ENCODE assay signal across 15 cellular contexts in genomic region chr19:46719629-46720515, GRCh38. TPM values are rescaled to one million over a fixed set of nuclear protein-coding genes. Genes with fewer than 3 reads are reported as not detected.
DNase-seq lines count a peak whose midpoint lies in the region; ATAC-seq, FAIRE-seq and TF ChIP-seq lines count a peak whose summit lies in the region.
"Had no signal": no experiment of that assay in that cellular context is flagged by ENCODE, and none has a peak within 500 bp of the region (broad histone marks: within the 10 kb centered on the region; RNA-seq: fewer than 3 reads in every experiment).

No MANE protein-coding gene starts in this region.

- no peak for TF ChIP-seq EP300 in GM12878 (IDR thresholded peaks at IDR 0.05; ENCODE audit: borderline replicate concordance in 1 of 2, control insufficient read depth in 1 of 2, low read depth in 2 of 2, low read length in 2 of 2)

- H2AFZ ChIP-seq in GM12878 (ENCODE audit: control insufficient read depth, low read depth, low read length): no peak overlapping the region

- no peaks in the 10 kb centered on the region for H3K9me3 Mint-ChIP-seq in CD8-positive, alpha-beta memory T cell

- no peak for FAIRE-seq in GM12878 (lab: Jason Lieb, UNC)

- no peaks in the 10 kb centered on the region for H3K27me3 Mint-ChIP-seq in CD8-positive, alpha-beta memory T cell

- ATAC-seq in GM12878: no peak
- no peak for ATAC-seq in GM21529 (IDR thresholded peaks at IDR 0.05; ENCODE audit: unreplicated experiment)

- H3K9ac ChIP-seq in GM12878 (ENCODE audit: control insufficient read depth, insufficient read depth, low read length) (no peak overlapping the region), colonic mucosa (ENCODE audit: low read depth in 2 of 2, low read length in 2 of 2) (no peak overlapping the region)

- no peak for DNase-seq in CD8-positive, alpha-beta memory T cell
- no peak for DNase-seq in GM12878 (ENCODE audit: low read depth, low spot score)
- no peak for DNase-seq in SHP77 treated with DMSO at 0.1 percent for 48 hours (lab: John Stamatoyannopoulos, UW)
- no peak for DNase-seq in colonic mucosa
- DNase-seq in HuH-7 (ENCODE audit: low spot score): no peak
- DNase-seq: activated CD8-positive, alpha-beta memory T cell treated with anti-CD3 and anti-CD28 coated beads, Interleukin-2, amount 50 U/mL, for 4 hours; mesendoderm; NCI-H1105 treated with DMSO at 0.1 percent for 48 hours; NCI-H446 treated with DMSO at 0.1 percent for 48 hours; retina; SHP77 had no signal

- peaks cover 0 to 64% (median 10%) of the 10 kb centered on the region in 3 donors for H3K36me3 Mint-ChIP-seq in CD8-positive, alpha-beta memory T cell

- in situ Hi-C loops in GM12878 (cut with MboI): no loop called here

- H3K4me3 ChIP-seq in CD8-positive, alpha-beta memory T cell (ENCODE audit: low read length): no peak overlapping the region
- H3K4me3 ChIP-seq in GM12878 (0 out of 2 replicates have a peak overlapping the region, but pooled peaks have one; percentile 27), neutrophil (ENCODE audit: low read depth in 1 of 2, low read length in 1 of 2) (no peak overlapping the region), colonic mucosa (no peak overlapping the region)
- H3K4me3 ChIP-seq: coronary artery had no signal

- H3K27ac ChIP-seq in CD8-positive, alpha-beta memory T cell (ENCODE audit: low read depth, low read length): no peak overlapping the region
- H3K27ac ChIP-seq in KOPT-K1 (ENCODE audit: low read depth, low read length, poor library complexity, severe bottlenecking): peak overlapping the region; percentile 96
- H3K27ac ChIP-seq in GM12878 (ENCODE audit: control insufficient read depth, insufficient read depth): peak overlapping the region; percentile 88
- peak overlapping the region; percentile 92 for H3K27ac ChIP-seq in neutrophil
- no peak overlapping the region for H3K27ac ChIP-seq in colonic mucosa

- no peaks in the 10 kb centered on the region for H3K9me3 ChIP-seq in CD8-positive, alpha-beta memory T cell (ENCODE audit: low read length)
- H3K9me3 ChIP-seq in KOPT-K1 (ENCODE audit: insufficient read depth, low read length, poor library complexity, severe bottlenecking) (no peaks in the 10 kb centered on the region), GM12878 (replicated peaks; ENCODE audit: control insufficient read depth, insufficient read depth, low read length) (no peaks in the 10 kb centered on the region), neutrophil (no peaks in the 10 kb centered on the region), colonic mucosa (no peaks in the 10 kb centered on the region)

- BruUV-seq in GM12878 (replicated peaks; lab: Mats Ljungman, UMichigan): no TSS peak

- RAD21 ChIA-PET in GM12878 (lab: Charles Lee; ENCODE audit: unreplicated experiment): interaction anchor here (2.1 kb wide), 1 partner anchor 58 kb away, joined by 7 read pairs; the partner anchor contains the start of gene DACT3

- peaks cover 27 to 60% (median 33%) of the 10 kb centered on the region in 3 donors for H3K4me1 Mint-ChIP-seq in CD8-positive, alpha-beta memory T cell

- peaks cover 29% of the 10 kb centered on the region for H3K4me1 ChIP-seq in CD8-positive, alpha-beta memory T cell (ENCODE audit: insufficient read depth, low read length)
- peaks cover 30% of the 10 kb centered on the region for H3K4me1 ChIP-seq in GM12878 (ENCODE audit: control insufficient read depth, insufficient read depth, low read length)
- H3K4me1 ChIP-seq in neutrophil (ENCODE audit: control insufficient read depth in 1 of 2, insufficient read depth in 1 of 2, low read depth in 1 of 2, low read length in 1 of 2): peaks cover 51 to 53% of the 10 kb centered on the region in 2 experiments
- peaks cover 8% of the 10 kb centered on the region for H3K4me1 ChIP-seq in colonic mucosa

- H3K4me2 ChIP-seq in GM12878 (ENCODE audit: control insufficient read depth, insufficient read depth): peak overlapping the region; percentile 77

- TF ChIP-seq RAD21 in GM12878 (IDR thresholded peaks at IDR 0.05; ENCODE audit: insufficient read depth, low read depth, low read length): no peak

- no peak for TF ChIP-seq POLR2A in GM12878 (IDR thresholded peaks at IDR 0.05; ENCODE audit: low read depth, low read length)

- POLR2A ChIA-PET in CD8-positive, alpha-beta memory T cell (lab: Charles Lee): no interaction called here
- POLR2A ChIA-PET in GM12878 (lab: Charles Lee): no interaction called here

- H3K27ac Mint-ChIP-seq in CD8-positive, alpha-beta memory T cell: peak overlapping the region in 7 of 8 donors; percentile 9 to 94 (median 49)

- H3K36me3 ChIP-seq in CD8-positive, alpha-beta memory T cell (ENCODE audit: insufficient read depth, low read length): peaks cover 13% of the 10 kb centered on the region
- peaks cover 57% of the 10 kb centered on the region for H3K36me3 ChIP-seq in KOPT-K1 (ENCODE audit: insufficient read depth, low read length)
- peaks cover 4 to 39% of the 10 kb centered on the region in 2 experiments; a peak in 3 of 4 replicates for H3K36me3 ChIP-seq in GM12878 (ENCODE audit: control insufficient read depth in 2 of 2, insufficient read depth in 2 of 2, low read length in 1 of 2)
- peaks cover 62% of the 10 kb centered on the region for H3K36me3 ChIP-seq in neutrophil
- H3K36me3 ChIP-seq in colonic mucosa: peaks cover 16% of the 10 kb centered on the region

- H4K20me1 ChIP-seq in GM12878 (ENCODE audit: control insufficient read depth, insufficient read depth): no peaks in the 10 kb centered on the region

- CTCF ChIA-PET in CD8-positive, alpha-beta memory T cell (lab: Charles Lee): interaction anchor here (1.5 to 2.9 kb wide), 2 partner anchors 9 to 15 kb away, joined by 4 to 19 read pairs; no protein-coding TSS in a partner anchor
- CTCF ChIA-PET in GM12878 (lab: Yijun Ruan, JAX): interaction anchor here (0.7 to 1.8 kb wide), 3 partner anchors 9 to 29 kb away, joined by 3 to 4 read pairs (median 3); no protein-coding TSS in a partner anchor

- no peaks in the 10 kb centered on the region for H3K27me3 ChIP-seq in CD8-positive, alpha-beta memory T cell (ENCODE audit: insufficient read depth, low read length, poor library complexity, severe bottlenecking)
- H3K27me3 ChIP-seq in GM12878 (replicated peaks in 1 of 2; ENCODE audit: control insufficient read depth in 2 of 2, insufficient read depth in 2 of 2, low read length in 1 of 2) (no peaks in the 10 kb centered on the region), neutrophil (no peaks in the 10 kb centered on the region), colonic mucosa (no peaks in the 10 kb centered on the region)

- SMC1A ChIA-PET in GM12878 (lab: Charles Lee; ENCODE audit: uncharacterized antibody, unreplicated experiment): no interaction called here

- peak overlapping the region in 3 of 7 donors; percentile 20 to 44 (median 44) for H3K4me3 Mint-ChIP-seq in CD8-positive, alpha-beta memory T cell

- H3K79me2 ChIP-seq in GM12878 (ENCODE audit: control insufficient read depth, insufficient read depth, low read length): peaks cover 28% of the 10 kb centered on the region

- 10% methylated on average over 22 of the region's 25 CpGs for WGBS in GM12878 (ENCODE audit: insufficient coverage, insufficient replicate concordance, low lambda C conversion rate, missing lambda C conversion rate)

- TF ChIP-seq CTCF in GM12878 (IDR thresholded peaks at IDR 0.05 in 2 of 3, conservative IDR thresholded peaks at IDR 0.05 in 1 of 3; ENCODE audit: control insufficient read depth in 2 of 3, extremely low read depth in 1 of 3, insufficient read depth in 1 of 3, low read depth in 3 of 3, low read length in 3 of 3) (no peak), neutrophil (IDR thresholded peaks at IDR 0.05) (no peak), colonic mucosa (IDR thresholded peaks at IDR 0.05) (no peak)

- intact Hi-C loops in GM12878 (cut with micrococcal nuclease; ENCODE audit: unreplicated experiment): loop anchor here (5.0 kb wide), 1 partner anchor 108 kb away; no protein-coding TSS in a partner anchor
- intact Hi-C loops in colonic mucosa (cut with DNase I): no loop called here

RNA-seq across cellular contexts. Expression of gene PRKD2, which starts 3.0 kb away (rescaled TPM):
- 10 to 100 TPM; 61.6 to 63.8 TPM for total RNA-seq in CD8-positive, alpha-beta memory T cell
- 88.0 TPM for polyA plus RNA-seq in CD8-positive, alpha-beta memory T cell
- 23.7 and 25.9 TPM in 2 replicates for total RNA-seq in GM12878 (2013; cell fraction: nucleolus; rRNA removed)
- 25.1 and 35.4 TPM in 2 replicates for total RNA-seq in GM12878 (2014; rRNA removed)
- total RNA-seq in GM12878 (2014; rRNA removed; fragmentation: Illumina TruSeq; extraction: Trizol): 13.3 and 14.4 TPM in 2 replicates
- 88.9 and 98.8 TPM in 2 replicates for total RNA-seq in GM12878 (2021)
- polyA plus RNA-seq in GM12878 (2011; ENCODE audit: low read depth): 30.7 TPM
- polyA plus RNA-seq in GM12878 (2011; rRNA removed): 7.7 and 12.6 TPM in 2 replicates
- polyA plus RNA-seq in GM12878 (2011; cell fraction: cytosol; rRNA removed): 22.8 and 23.6 TPM in 2 replicates
- polyA plus RNA-seq in GM12878 (2011; cell fraction: nucleus; rRNA removed): 70.9 and 92.1 TPM in 2 replicates
- 56.6 and 58.8 TPM in 2 replicates for polyA plus RNA-seq in GM12878 (2012)
- 16.9 and 31.3 TPM in 2 replicates for polyA plus RNA-seq in GM12878 (2014; fragmentation: Illumina TruSeq; extraction: Trizol)
- polyA plus RNA-seq in GM12878 (2014; fragmentation: Nextera tagmentation; extraction: Ambion mirVana): 10 to 100 TPM in 1 of 2 experiments, 1 to 10 TPM in 1; 2.3 to 11.8 TPM
- polyA plus RNA-seq in GM12878 (2014; rRNA removed): 34.4 and 45.7 TPM in 2 replicates
- 10 to 100 TPM; 44.6 to 50.7 TPM for polyA plus RNA-seq in GM12878 (2016; fragmentation: Nextera tagmentation; extraction: Ambion mirVana)
- 21.4 and 38.0 TPM in 2 replicates for polyA minus RNA-seq in GM12878 (2011; rRNA and poly(A)+ RNA removed)
- polyA minus RNA-seq in GM12878 (2011; cell fraction: cytosol; rRNA and poly(A)+ RNA removed): 27.0 and 27.5 TPM in 2 replicates
- polyA minus RNA-seq in GM12878 (2011; cell fraction: nucleus; rRNA and poly(A)+ RNA removed): 11.1 and 26.6 TPM in 2 replicates
- total RNA-seq in colonic mucosa: 10 to 100 TPM; 60.9 to 61.8 TPM

RNA-seq across cellular contexts. Expression of gene FKRP, which starts 26.0 kb away (rescaled TPM):
- 10 to 100 TPM; 21.6 to 24.4 TPM for total RNA-seq in CD8-positive, alpha-beta memory T cell
- polyA plus RNA-seq in CD8-positive, alpha-beta memory T cell: 6.4 TPM
- 13.5 and 18.7 TPM in 2 replicates for total RNA-seq in GM12878 (2013; cell fraction: nucleolus; rRNA removed)
- total RNA-seq in GM12878 (2014; rRNA removed) (7.9 and 10.1 TPM in 2 replicates), GM12878 (2014; rRNA removed; fragmentation: Illumina TruSeq; extraction: Trizol) (5.8 and 6.9 TPM in 2 replicates), GM12878 (2021) (13.0 and 13.3 TPM in 2 replicates), colonic mucosa (10 to 100 TPM in 1 of 2 donors, 1 to 10 TPM in 1; 8.4 to 10.4 TPM)
- polyA plus RNA-seq in GM12878 (2011; ENCODE audit: low read depth): 5.4 TPM
- polyA plus RNA-seq in GM12878 (2011; rRNA removed) (3.3 and 4.2 TPM in 2 replicates), GM12878 (2014; fragmentation: Illumina TruSeq; extraction: Trizol) (8.0 and 8.7 TPM in 2 replicates), GM12878 (2014; fragmentation: Nextera tagmentation; extraction: Ambion mirVana) (1 to 10 TPM; 1.3 to 1.8 TPM), GM12878 (2014; rRNA removed) (14.1 and 14.2 TPM in 2 replicates), GM12878 (2016; fragmentation: Nextera tagmentation; extraction: Ambion mirVana) (1 to 10 TPM; 6.7 to 8.8 TPM)
- polyA plus RNA-seq in GM12878 (2011; cell fraction: cytosol; rRNA removed): 4.9 and 8.7 TPM in 2 replicates
- 11.0 and 19.0 TPM in 2 replicates for polyA plus RNA-seq in GM12878 (2011; cell fraction: nucleus; rRNA removed)
- 5.9 and 11.6 TPM in 2 replicates for polyA plus RNA-seq in GM12878 (2012)
- polyA minus RNA-seq in GM12878 (2011; rRNA and poly(A)+ RNA removed): 2.9 and 4.9 TPM in 2 replicates
- polyA minus RNA-seq in GM12878 (2011; cell fraction: cytosol; rRNA and poly(A)+ RNA removed): 1.2 and 1.5 TPM in 2 replicates
- 3.6 and 4.2 TPM in 2 replicates for polyA minus RNA-seq in GM12878 (2011; cell fraction: nucleus; rRNA and poly(A)+ RNA removed)

RNA-seq across cellular contexts. Expression of gene STRN4, which starts 26.4 kb away (rescaled TPM):
- total RNA-seq in CD8-positive, alpha-beta memory T cell: 10 to 100 TPM; 68.8 to 70.4 TPM
- 23.2 TPM for polyA plus RNA-seq in CD8-positive, alpha-beta memory T cell
- 77.4 and 81.2 TPM in 2 replicates for total RNA-seq in GM12878 (2013; cell fraction: nucleolus; rRNA removed)
- total RNA-seq in GM12878 (2014; rRNA removed) (51.1 and 54.8 TPM in 2 replicates), GM12878 (2014; rRNA removed; fragmentation: Illumina TruSeq; extraction: Trizol) (17.5 and 18.9 TPM in 2 replicates), GM12878 (2021) (55.0 and 56.1 TPM in 2 replicates), colonic mucosa (10 to 100 TPM; 56.5 to 90.0 TPM)
- polyA plus RNA-seq in GM12878 (2011; ENCODE audit: low read depth): 12.4 TPM
- polyA plus RNA-seq in GM12878 (2011; rRNA removed) (19.7 and 26.1 TPM in 2 replicates), GM12878 (2014; fragmentation: Illumina TruSeq; extraction: Trizol) (4.5 and 16.0 TPM in 2 replicates), GM12878 (2014; fragmentation: Nextera tagmentation; extraction: Ambion mirVana) (1 to 10 TPM in 1 of 2 experiments, under 1 TPM in 1; 0.42 to 1.6 TPM), GM12878 (2014; rRNA removed) (62.8 and 65.4 TPM in 2 replicates), GM12878 (2016; fragmentation: Nextera tagmentation; extraction: Ambion mirVana) (10 to 100 TPM in 1 of 2 experiments, 1 to 10 TPM in 1; 6.6 to 27.9 TPM)
- polyA plus RNA-seq in GM12878 (2011; cell fraction: cytosol; rRNA removed): 45.1 and 60.8 TPM in 2 replicates
- 186 and 249 TPM in 2 replicates for polyA plus RNA-seq in GM12878 (2011; cell fraction: nucleus; rRNA removed)
- polyA plus RNA-seq in GM12878 (2012): 35.8 and 44.1 TPM in 2 replicates
- polyA minus RNA-seq in GM12878 (2011; rRNA and poly(A)+ RNA removed): 30.9 and 64.5 TPM in 2 replicates
- polyA minus RNA-seq in GM12878 (2011; cell fraction: cytosol; rRNA and poly(A)+ RNA removed): 18.6 and 18.7 TPM in 2 replicates
- polyA minus RNA-seq in GM12878 (2011; cell fraction: nucleus; rRNA and poly(A)+ RNA removed): 39.0 and 63.6 TPM in 2 replicates

RNA-seq across cellular contexts. Expression of gene DACT3, which starts 58.9 kb away (rescaled TPM):
- 1 to 10 TPM; 2.5 TPM for total RNA-seq in CD8-positive, alpha-beta memory T cell
- not detected for polyA plus RNA-seq in CD8-positive, alpha-beta memory T cell
- 5.6 and 5.9 TPM in 2 replicates for total RNA-seq in GM12878 (2013; cell fraction: nucleolus; rRNA removed)
- total RNA-seq in GM12878 (2014; rRNA removed) (0.27 and 0.62 TPM in 2 replicates), GM12878 (2014; rRNA removed; fragmentation: Illumina TruSeq; extraction: Trizol) (0.23 and 0.27 TPM in 2 replicates), GM12878 (2021) (0.64 and 0.74 TPM in 2 replicates), colonic mucosa (1 to 10 TPM; 1.6 to 5.3 TPM)
- 0.80 TPM for polyA plus RNA-seq in GM12878 (2011; ENCODE audit: low read depth)
- polyA plus RNA-seq in GM12878 (2011; rRNA removed) (2.4 and 2.5 TPM in 2 replicates), GM12878 (2014; fragmentation: Illumina TruSeq; extraction: Trizol) (0.35 and 0.76 TPM in 2 replicates), GM12878 (2014; fragmentation: Nextera tagmentation; extraction: Ambion mirVana) (under 1 TPM; 0.11 to 0.16 TPM), GM12878 (2014; rRNA removed) (0.46 and 0.47 TPM in 2 replicates), GM12878 (2016; fragmentation: Nextera tagmentation; extraction: Ambion mirVana) (under 1 TPM in 1 of 2 experiments, not detected in 1; 0.05 TPM)
- 1.9 and 2.3 TPM in 2 replicates for polyA plus RNA-seq in GM12878 (2011; cell fraction: cytosol; rRNA removed)
- 2.0 and 2.3 TPM in 2 replicates for polyA plus RNA-seq in GM12878 (2011; cell fraction: nucleus; rRNA removed)
- polyA plus RNA-seq in GM12878 (2012): 1.5 and 1.7 TPM in 2 replicates
- 0.95 and 2.6 TPM in 2 replicates for polyA minus RNA-seq in GM12878 (2011; rRNA and poly(A)+ RNA removed)
- polyA minus RNA-seq in GM12878 (2011; cell fraction: cytosol; rRNA and poly(A)+ RNA removed): 1.1 and 1.6 TPM in 2 replicates
- 0.48 and 0.67 TPM in 2 replicates for polyA minus RNA-seq in GM12878 (2011; cell fraction: nucleus; rRNA and poly(A)+ RNA removed)

Comparison
In these comparisons a context has a peak if more than half of its experiments do, and no peak if none do; other contexts are left out.
1. H3K27ac ChIP-seq: peak in KOPT-K1 (single experiment), GM12878 (single experiment) and neutrophil (single experiment); none in CD8-positive, alpha-beta memory T cell (single experiment) and colonic mucosa (single experiment).